18 cellular contexts compared by ENCODE assay signal in the genomic region with DNA sequence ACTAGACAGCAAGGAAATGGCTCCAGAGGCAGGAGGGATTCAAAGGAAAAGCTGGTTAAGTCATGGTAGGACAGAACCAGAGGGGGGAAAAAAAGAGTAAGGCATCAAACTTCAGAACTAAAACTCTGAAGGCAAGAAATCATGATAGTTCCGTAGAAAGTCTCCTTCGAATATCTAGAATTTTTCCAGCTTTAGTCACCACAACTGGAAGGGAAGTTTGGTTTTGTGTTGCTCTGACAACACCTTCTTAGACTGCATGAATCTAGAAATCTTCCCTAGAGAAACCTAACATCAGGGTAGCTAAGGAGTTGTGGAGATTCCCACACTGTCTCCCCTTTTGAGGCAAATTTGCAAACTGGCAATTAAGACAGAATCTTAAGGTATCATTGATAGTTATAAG. TPM values are rescaled to one million over a fixed set of nuclear protein-coding genes. Genes with fewer than 3 reads are reported as not detected.
A peak's percentile ranks its signal among the peaks of the same experiment; 100 is the strongest.
DNase-seq lines count a peak whose midpoint lies in the region; ATAC-seq and TF ChIP-seq lines count a peak whose summit lies in the region.
"Had no signal": no experiment of that assay in that cellular context is flagged by ENCODE, and none has a peak within 500 bp of the region (broad histone marks: within the 10 kb centered on the region; RNA-seq: fewer than 3 reads in every experiment).

No MANE protein-coding gene starts in this region.

- peak overlapping the region; percentile 38 for H3K4me3 Mint-ChIP-seq in chondrocyte (ENCODE audit: unreplicated experiment)
- no peak overlapping the region for H3K4me3 Mint-ChIP-seq in activated CD4-positive, alpha-beta T cell treated with anti-CD3 and anti-CD28 coated beads for 36 hours
- H3K4me3 Mint-ChIP-seq: activated naive CD8-positive, alpha-beta T cell treated with anti-CD3 and anti-CD28 coated beads, Interleukin-2, amount 50 U/mL, for 24 hours; naive B cell had no signal

- no peak for ATAC-seq in right cardiac atrium
- ATAC-seq in activated CD4-positive, alpha-beta T cell treated with anti-CD3 and anti-CD28 coated beads for 36 hours: no peak
- ATAC-seq: activated naive CD8-positive, alpha-beta T cell treated with anti-CD3 and anti-CD28 coated beads, Interleukin-2, amount 50 U/mL, for 24 hours; upper lobe of right lung had no signal

- no peak overlapping the region for H3K18ac ChIP-seq in mesendoderm (ENCODE audit: low read length)

- H3K36me3 ChIP-seq in mesendoderm (ENCODE audit: control insufficient read depth, insufficient read depth, low read length): no peaks in the 10 kb centered on the region
- H3K36me3 ChIP-seq: spleen, upper lobe of right lung, WERI-Rb-1 had no signal

- no peak overlapping the region for H3K4me2 ChIP-seq in mesendoderm (ENCODE audit: low read length)

- POLR2A ChIA-PET in activated CD4-positive, alpha-beta T cell treated with anti-CD3 and anti-CD28 coated beads for 36 hours (lab: Charles Lee): no interaction called here

- H3K27me3 ChIP-seq in mesendoderm (ENCODE audit: insufficient read depth, low read length, poor library complexity) (no peaks in the 10 kb centered on the region), right cardiac atrium (ENCODE audit: control insufficient read depth, insufficient read depth) (no peaks in the 10 kb centered on the region)
- H3K27me3 ChIP-seq: spleen, upper lobe of right lung had no signal

- no peaks in the 10 kb centered on the region for H3K79me2 ChIP-seq in mesendoderm (ENCODE audit: control insufficient read depth, insufficient read depth, low read length)

- H4K8ac ChIP-seq in mesendoderm (ENCODE audit: low read depth, low read length): no peak overlapping the region

- no peak overlapping the region for H2BK5ac ChIP-seq in mesendoderm (ENCODE audit: low read length)

- no peak overlapping the region for H3K9ac ChIP-seq in mesendoderm (ENCODE audit: low read length)

- no peaks in the 10 kb centered on the region for H3K9me3 ChIP-seq in right cardiac atrium (ENCODE audit: control insufficient read depth, low read length)
- H3K9me3 ChIP-seq: upper lobe of right lung had no signal

- H4K5ac ChIP-seq in mesendoderm (ENCODE audit: low read length): no peak overlapping the region

- DNase-seq in AG09309 (ENCODE audit: low read depth) (peak; percentile 54), LoVo (ENCODE audit: low spot score) (peak; percentile 3), chondrocyte (ENCODE audit: low spot score) (no peak), mesendoderm (peak; percentile 56), right cardiac atrium (no peak), COLO668 (lab: John Stamatoyannopoulos, UW; ENCODE audit: unreplicated experiment) (no peak), GDM1 (lab: John Stamatoyannopoulos, UW) (no peak)
- no peak for DNase-seq in activated CD4-positive, alpha-beta T cell treated with anti-CD3 and anti-CD28 coated beads for 36 hours
- DNase-seq: activated naive CD8-positive, alpha-beta T cell treated with anti-CD3 and anti-CD28 coated beads, Interleukin-2, amount 50 U/mL, for 24 hours; C1 segment of cervical spinal cord; naive B cell; NCI-H1092 treated with DMSO at 0.1 percent for 48 hours; NCI-H510A treated with DMSO at 0.1 percent for 48 hours; SHP77; spleen; stimulated activated CD8-positive, alpha-beta memory T cell treated with anti-CD3 and anti-CD28 coated beads, Interleukin-4, amount 100 ng/mL, for 48 hours; upper lobe of right lung; WERI-Rb-1 had no signal

- H3K23ac ChIP-seq in mesendoderm (ENCODE audit: low read length): no peak overlapping the region

- H3K36me3 Mint-ChIP-seq in chondrocyte (ENCODE audit: low read depth): no peaks in the 10 kb centered on the region
- H3K36me3 Mint-ChIP-seq in activated CD4-positive, alpha-beta T cell treated with anti-CD3 and anti-CD28 coated beads for 36 hours (ENCODE audit: low read depth): peaks cover 8% of the 10 kb centered on the region
- H3K36me3 Mint-ChIP-seq: naive B cell had no signal

- H3K9me3 Mint-ChIP-seq in chondrocyte (ENCODE audit: low read depth): no peaks in the 10 kb centered on the region
- H3K9me3 Mint-ChIP-seq in activated CD4-positive, alpha-beta T cell treated with anti-CD3 and anti-CD28 coated beads for 36 hours (ENCODE audit: low read depth): peaks cover 3% of the 10 kb centered on the region
- H3K9me3 Mint-ChIP-seq: activated naive CD8-positive, alpha-beta T cell treated with anti-CD3 and anti-CD28 coated beads, Interleukin-2, amount 50 U/mL, for 24 hours had no signal

- H3K4me3 ChIP-seq in AG09309 (ENCODE audit: control insufficient read depth, low read depth, low read length): no peak overlapping the region
- H3K4me3 ChIP-seq in mesendoderm (ENCODE audit: low read length): no peak overlapping the region
- no peak overlapping the region for H3K4me3 ChIP-seq in right cardiac atrium (ENCODE audit: low read length)
- H3K4me3 ChIP-seq: spleen, upper lobe of right lung had no signal

- H2BK15ac ChIP-seq in mesendoderm (replicated peaks; ENCODE audit: low read depth): no peak overlapping the region

- intact Hi-C loops in right cardiac atrium (cut with DNase I): no loop called here
- intact Hi-C loops in activated CD4-positive, alpha-beta T cell treated with anti-CD3 and anti-CD28 coated beads for 36 hours (cut with DNase I, micrococcal nuclease): no loop called here

- no peaks in the 10 kb centered on the region for H3K27me3 Mint-ChIP-seq in chondrocyte (ENCODE audit: low read depth)
- H3K27me3 Mint-ChIP-seq in activated CD4-positive, alpha-beta T cell treated with anti-CD3 and anti-CD28 coated beads for 36 hours: no peaks in the 10 kb centered on the region
- H3K27me3 Mint-ChIP-seq: activated naive CD8-positive, alpha-beta T cell treated with anti-CD3 and anti-CD28 coated beads, Interleukin-2, amount 50 U/mL, for 24 hours; naive B cell had no signal

- H2BK120ac ChIP-seq in mesendoderm (ENCODE audit: low read depth, low read length): no peak overlapping the region

- H3K79me1 ChIP-seq in mesendoderm (ENCODE audit: low read length): no peaks in the 10 kb centered on the region

- H3K56ac ChIP-seq in mesendoderm (ENCODE audit: low read length): no peak overlapping the region

- H3K27ac ChIP-seq in mesendoderm (ENCODE audit: low read depth, low read length) (no peak overlapping the region), right cardiac atrium (ENCODE audit: low read length) (no peak overlapping the region)
- H3K27ac ChIP-seq: spleen, upper lobe of right lung, WERI-Rb-1 had no signal

- no peak overlapping the region for H3K4ac ChIP-seq in mesendoderm (ENCODE audit: low read depth, low read length)

- H3K4me1 ChIP-seq in mesendoderm (ENCODE audit: control insufficient read depth, low read depth, low read length) (no peaks in the 10 kb centered on the region), right cardiac atrium (ENCODE audit: control insufficient read depth, insufficient read depth, low read length) (no peaks in the 10 kb centered on the region)
- H3K4me1 ChIP-seq: spleen, upper lobe of right lung had no signal

- TF ChIP-seq CTCF in AG09309 (IDR thresholded peaks at IDR 0.05; ENCODE audit: control insufficient read depth, insufficient read depth, low read depth, low read length, missing control alignments) (no peak), chondrocyte (IDR thresholded peaks at IDR 0.05) (no peak)

- CTCF ChIA-PET in activated CD4-positive, alpha-beta T cell treated with anti-CD3 and anti-CD28 coated beads for 36 hours (lab: Charles Lee): interaction anchor here (0.7 kb wide), 1 partner anchor 131 kb away, joined by 3 read pairs; no protein-coding TSS in a partner anchor

- no CpG with 5 or more reads among the region's 2 CpGs for WGBS in mesendoderm (ENCODE audit: extremely low coverage, insufficient coverage, low lambda C conversion rate)
- 77% methylated on average over 2 of the region's 2 CpGs for WGBS in right cardiac atrium

- no peak overlapping the region for H2AK5ac ChIP-seq in mesendoderm (ENCODE audit: low read length)

- peaks cover 48% of the 10 kb centered on the region for H3K4me1 Mint-ChIP-seq in chondrocyte (ENCODE audit: low read depth)
- H3K4me1 Mint-ChIP-seq in activated CD4-positive, alpha-beta T cell treated with anti-CD3 and anti-CD28 coated beads for 36 hours: peaks cover 26% of the 10 kb centered on the region

- peak overlapping the region; percentile 93 for H3K27ac Mint-ChIP-seq in chondrocyte (ENCODE audit: unreplicated experiment)
- H3K27ac Mint-ChIP-seq in activated CD4-positive, alpha-beta T cell treated with anti-CD3 and anti-CD28 coated beads for 36 hours: no peak overlapping the region
- H3K27ac Mint-ChIP-seq: activated naive CD8-positive, alpha-beta T cell treated with anti-CD3 and anti-CD28 coated beads, Interleukin-2, amount 50 U/mL, for 24 hours had no signal

RNA-seq across cellular contexts. Expression of a gene that starts 33.7 kb away (rescaled TPM):
- 16.5 to 17.9 TPM (median 17.8 TPM) in 3 replicates for total RNA-seq in chondrocyte
- 12.8 TPM for polyA plus RNA-seq in mesendoderm (2013, experiment 1 of 2)
- polyA plus RNA-seq in mesendoderm (2013, experiment 2 of 2): 13.0 TPM
- total RNA-seq in right cardiac atrium: 1 to 10 TPM; 1.2 to 3.1 (median 1.8) TPM
- 0.77 TPM for polyA plus RNA-seq in right cardiac atrium
- total RNA-seq in activated CD4-positive, alpha-beta T cell treated with anti-CD3 and anti-CD28 coated beads for 36 hours: 1 to 10 TPM; 6.9 to 7.6 TPM

Comparison
In these comparisons a context has a peak if more than half of its experiments do, and no peak if none do; other contexts are left out.
1. DNase-seq: peak in AG09309 (single experiment), LoVo (single experiment) and mesendoderm (single experiment); none in chondrocyte (single experiment), right cardiac atrium (0 of 3), COLO668 (single experiment), activated CD4-positive, alpha-beta T cell treated with anti-CD3 and anti-CD28 coated beads for 36 hours (single experiment) and GDM1 (single experiment).